In genomic region chr10:124701881-124702656, GRCh38 we compare ENCODE assay signal across 8 cellular contexts. TPM values are rescaled to one million over a fixed set of nuclear protein-coding genes. Genes with fewer than 3 reads are reported as not detected.
A peak's percentile ranks its signal among the peaks of the same experiment; 100 is the strongest.
DNase-seq lines count a peak whose midpoint lies in the region; ATAC-seq lines count a peak whose summit lies in the region.

No MANE protein-coding gene starts in this region.

- peak; percentile 70 to 74 for ATAC-seq in activated T-cell treated with anti-CD3 and anti-CD28 coated beads, Interleukin-2, amount 50 U/mL, for 4 hours
- no peak for ATAC-seq in Right ventricle myocardium superior (ENCODE audit: poor library complexity)

- peak overlapping the region; percentile 90 for H3K27ac ChIP-seq in CD4-positive, alpha-beta memory T cell (ENCODE audit: low read depth, low read length)
- H3K27ac ChIP-seq in skin epidermis = peak overlapping the region in 20 of 21 experiments; percentile 50 to 93 (median 77)

- H3K4me3 ChIP-seq in CD4-positive, alpha-beta memory T cell (ENCODE audit: low read length in 2 of 2) = peak overlapping the region in 1 of 2 donors; percentile 33
- no peak overlapping the region for H3K4me3 ChIP-seq in skin epidermis

- H3K4me1 Mint-ChIP-seq in CD4-positive, alpha-beta memory T cell = peaks cover 72 to 100% (median 93%) of the 10 kb centered on the region in 4 donors
- H3K4me1 Mint-ChIP-seq in activated T-cell treated with anti-CD3 and anti-CD28 coated beads, Interleukin-2, amount 50 U/mL, for 4 hours (ENCODE audit: low read depth) = peaks cover 100% of the 10 kb centered on the region

- no peaks in the 10 kb centered on the region for H3K27me3 ChIP-seq in CD4-positive, alpha-beta memory T cell (ENCODE audit: insufficient read depth, low read length)

- CTCF ChIA-PET in CD4-positive, alpha-beta memory T cell (lab: Charles Lee; ENCODE audit: partially characterized antibody) = interaction anchor here (0.7 to 11.1 kb wide), 20 partner anchors 13 to 75 kb away, joined by 3 to 201 read pairs (median 5); no protein-coding TSS in a partner anchor

- H3K27ac Mint-ChIP-seq in CD4-positive, alpha-beta memory T cell = peak overlapping the region; percentile 95 to 99 (median 97)

- peak; percentile 50 to 78 (median 54) for DNase-seq in CD4-positive, alpha-beta memory T cell
- DNase-seq in activated T-cell treated with anti-CD3 and anti-CD28 coated beads, Interleukin-2, amount 50 U/mL, for 4 hours = peak; percentile 48
- DNase-seq in Right ventricle myocardium superior (peak; percentile 77), cerebellar cortex (ENCODE audit: low spot score) (no peak), T-helper 9 cell (no peak), NCI-H1092 treated with DMSO at 0.1 percent for 48 hours (lab: John Stamatoyannopoulos, UW) (no peak), DMS 273 (lab: John Stamatoyannopoulos, UW; ENCODE audit: unreplicated experiment) (no peak)

- peak overlapping the region; percentile 21 to 90 (median 80) for H3K4me3 Mint-ChIP-seq in CD4-positive, alpha-beta memory T cell
- peak overlapping the region; percentile 40 for H3K4me3 Mint-ChIP-seq in activated T-cell treated with anti-CD3 and anti-CD28 coated beads, Interleukin-2, amount 50 U/mL, for 4 hours

- H3K9me3 Mint-ChIP-seq in CD4-positive, alpha-beta memory T cell = peaks cover 0 to 2% (median 0%) of the 10 kb centered on the region in 8 donors
- no peaks in the 10 kb centered on the region for H3K9me3 Mint-ChIP-seq in activated T-cell treated with anti-CD3 and anti-CD28 coated beads, Interleukin-2, amount 50 U/mL, for 4 hours

- intact Hi-C loops in CD4-positive, alpha-beta memory T cell (cut with micrococcal nuclease) = loop anchor here (1.0 to 2.0 kb wide), 3 partner anchors 13 to 39 kb away; no protein-coding TSS in a partner anchor
- intact Hi-C loops in Right ventricle myocardium superior (cut with DNase I) = loop anchor here (5.0 kb wide), 1 partner anchor 55 kb away; no protein-coding TSS in a partner anchor

- peaks cover 18% of the 10 kb centered on the region for H3K36me3 ChIP-seq in CD4-positive, alpha-beta memory T cell (ENCODE audit: insufficient read depth, low read length)

- H3K27me3 Mint-ChIP-seq in CD4-positive, alpha-beta memory T cell = no peaks in the 10 kb centered on the region
- H3K27me3 Mint-ChIP-seq in activated T-cell treated with anti-CD3 and anti-CD28 coated beads, Interleukin-2, amount 50 U/mL, for 4 hours (ENCODE audit: low read depth) = no peaks in the 10 kb centered on the region

- peaks cover 18 to 54% of the 10 kb centered on the region in 2 donors for H3K36me3 Mint-ChIP-seq in CD4-positive, alpha-beta memory T cell
- peaks cover 17% of the 10 kb centered on the region for H3K36me3 Mint-ChIP-seq in activated T-cell treated with anti-CD3 and anti-CD28 coated beads, Interleukin-2, amount 50 U/mL, for 4 hours (ENCODE audit: insufficient read depth)

- no peaks in the 10 kb centered on the region for H3K9me3 ChIP-seq in CD4-positive, alpha-beta memory T cell (ENCODE audit: control insufficient read depth in 1 of 2, low read length in 2 of 2)

- peaks cover 100% of the 10 kb centered on the region for H3K4me1 ChIP-seq in CD4-positive, alpha-beta memory T cell (ENCODE audit: insufficient read depth, low read length)

- POLR2A ChIA-PET in CD4-positive, alpha-beta memory T cell (lab: Charles Lee; ENCODE audit: partially characterized antibody) = interaction anchor here (0.7 to 15.3 kb wide), 18 partner anchors 8 to 90 kb away, joined by 3 to 544 read pairs (median 7); no protein-coding TSS in a partner anchor

RNA-seq across cellular contexts. Expression of gene FAM53B, which starts 42.1 kb away (rescaled TPM):
- total RNA-seq in CD4-positive, alpha-beta memory T cell = 10 to 100 TPM; 57.3 to 60.7 TPM
- 10 to 100 TPM in 1 of 2 donors, 1 to 10 TPM in 1; 7.3 to 42.5 TPM for polyA plus RNA-seq in CD4-positive, alpha-beta memory T cell
- total RNA-seq in activated T-cell treated with anti-CD3 and anti-CD28 coated beads, Interleukin-2, amount 50 U/mL, for 4 hours = 10 to 100 TPM; 12.9 to 19.2 (median 18.2) TPM
- 38.1 TPM for total RNA-seq in Right ventricle myocardium superior

Comparison
In these comparisons a context has a peak if more than half of its experiments do, and no peak if none do; other contexts are left out.
1. DNase-seq: peak in CD4-positive, alpha-beta memory T cell (5 of 5), activated T-cell treated with anti-CD3 and anti-CD28 coated beads, Interleukin-2, amount 50 U/mL, for 4 hours (single experiment) and Right ventricle myocardium superior (single experiment); none in cerebellar cortex (single experiment), T-helper 9 cell (single experiment), NCI-H1092 treated with DMSO at 0.1 percent for 48 hours (single experiment) and DMS 273 (single experiment).